In the genomic region with DNA sequence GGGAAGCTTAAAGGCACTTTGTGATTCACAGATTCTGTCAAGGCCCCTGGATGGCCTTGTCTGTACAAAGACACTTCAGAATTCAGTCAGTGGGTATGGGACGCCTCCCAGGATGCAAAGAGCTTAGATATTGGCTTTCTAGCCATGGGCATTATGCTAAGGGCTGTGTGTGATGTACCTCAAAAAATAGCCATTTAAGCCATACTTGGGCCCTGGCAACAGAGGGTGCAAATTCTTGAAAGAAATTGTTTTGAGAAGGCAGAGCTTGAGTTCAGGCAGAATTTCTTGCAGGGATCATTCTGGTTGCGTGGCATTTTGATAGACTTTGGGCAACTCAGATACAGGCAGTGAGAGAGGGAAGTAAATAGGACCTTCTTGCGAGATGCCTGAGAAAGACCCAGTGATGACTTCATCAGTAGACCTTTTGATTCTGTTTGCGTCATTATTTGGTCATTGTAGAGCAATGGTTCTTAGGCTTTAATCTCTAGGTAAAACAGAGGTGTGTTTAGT, we compare ENCODE assay signal across 10 cellular contexts. TPM values are rescaled to one million over a fixed set of nuclear protein-coding genes. Genes with fewer than 3 reads are reported as not detected.
DNase-seq lines count a peak whose midpoint lies in the region; ATAC-seq and TF ChIP-seq lines count a peak whose summit lies in the region.
"Had no signal": no experiment of that assay in that cellular context is flagged by ENCODE, and none has a peak within 500 bp of the region (broad histone marks: within the 10 kb centered on the region; RNA-seq: fewer than 3 reads in every experiment).

No MANE protein-coding gene starts in this region.

- intact Hi-C loops in CD8-positive, alpha-beta T cell (cut with DNase I, micrococcal nuclease), result loop anchor here (2.0 to 10.0 kb wide), 3 partner anchors 89 to 465 kb away; partner anchors contain the start of genes THG1L (in 2 of the 2), ITK (in 1 of the 2) and MED7 (in 1 of the 2)
- intact Hi-C loops in posterior vena cava (cut with DNase I), result no loop called here

- no peaks in the 10 kb centered on the region for H3K9me2 ChIP-seq in Karpas-422 (replicated peaks; ENCODE audit: insufficient read depth, low read length)

- POLR2A ChIA-PET in CD8-positive, alpha-beta T cell (lab: Charles Lee), result interaction anchor here (1.5 to 5.8 kb wide), 2 partner anchors 14 to 127 kb away, joined by 4 to 44 read pairs; partner anchors contain the start of gene MED7

- peak overlapping the region; percentile 94 for H3K4me2 ChIP-seq in Karpas-422 (ENCODE audit: low read depth, low read length, poor library complexity, severe bottlenecking)

- peaks cover 82% of the 10 kb centered on the region for H3K4me1 ChIP-seq in CD8-positive, alpha-beta T cell (ENCODE audit: insufficient read depth, low read length)
- H3K4me1 ChIP-seq in Karpas-422 (ENCODE audit: low read length) (peaks cover 76% of the 10 kb centered on the region), tibial nerve (peaks cover 0 to 28% (median 16%) of the 10 kb centered on the region in 4 donors)

- H3K4me1 Mint-ChIP-seq in CD8-positive, alpha-beta T cell (ENCODE audit: low read depth), result peaks cover 82% of the 10 kb centered on the region
- H3K4me1 Mint-ChIP-seq in activated naive CD8-positive, alpha-beta T cell treated with anti-CD3 and anti-CD28 coated beads for 36 hours, result peaks cover 77% of the 10 kb centered on the region
- peaks cover 78 to 89% of the 10 kb centered on the region in 2 donors for H3K4me1 Mint-ChIP-seq in natural killer cell treated with Interleukin-12 subunit alpha and Interleukin-12 subunit beta and Interleukin-15 and Interleukin-18, amount 100 ng/mL, for 72 hours (ENCODE audit: low read depth in 2 of 2)

- H3K9ac ChIP-seq in Karpas-422 (ENCODE audit: low read length), result peak overlapping the region; percentile 83

- peaks cover 3% of the 10 kb centered on the region; the same call in 1 of the 2 replicates for H4K20me1 ChIP-seq in Karpas-422 (ENCODE audit: insufficient read depth, low read depth, low read length)

- no peaks in the 10 kb centered on the region for H3K9me3 ChIP-seq in CD8-positive, alpha-beta T cell (ENCODE audit: low read length)
- H3K9me3 ChIP-seq in Karpas-422 (ENCODE audit: low read length), result no peaks in the 10 kb centered on the region
- no peaks in the 10 kb centered on the region for H3K9me3 ChIP-seq in tibial nerve
- H3K9me3 ChIP-seq: body of pancreas, esophagus muscularis mucosa had no signal

- TF ChIP-seq CTCF in CD8-positive, alpha-beta T cell (IDR thresholded peaks at IDR 0.05), result no peak
- no peak for TF ChIP-seq CTCF in tibial nerve (IDR thresholded peaks at IDR 0.05)

- H3K36me3 Mint-ChIP-seq in CD8-positive, alpha-beta T cell, result peaks cover 34% of the 10 kb centered on the region
- H3K36me3 Mint-ChIP-seq in activated naive CD8-positive, alpha-beta T cell treated with anti-CD3 and anti-CD28 coated beads for 36 hours, result peaks cover 68% of the 10 kb centered on the region
- peaks cover 15% of the 10 kb centered on the region for H3K36me3 Mint-ChIP-seq in natural killer cell treated with Interleukin-12 subunit alpha and Interleukin-12 subunit beta and Interleukin-15 and Interleukin-18, amount 100 ng/mL, for 72 hours

- H3K27ac Mint-ChIP-seq in CD8-positive, alpha-beta T cell, result peak overlapping the region; percentile 98
- H3K27ac Mint-ChIP-seq in activated naive CD8-positive, alpha-beta T cell treated with anti-CD3 and anti-CD28 coated beads for 36 hours, result peak overlapping the region; percentile 100
- peak overlapping the region; percentile 95 to 100 for H3K27ac Mint-ChIP-seq in natural killer cell treated with Interleukin-12 subunit alpha and Interleukin-12 subunit beta and Interleukin-15 and Interleukin-18, amount 100 ng/mL, for 72 hours

- H3K9me3 Mint-ChIP-seq in CD8-positive, alpha-beta T cell, result no peaks in the 10 kb centered on the region
- no peaks in the 10 kb centered on the region for H3K9me3 Mint-ChIP-seq in activated naive CD8-positive, alpha-beta T cell treated with anti-CD3 and anti-CD28 coated beads for 36 hours
- H3K9me3 Mint-ChIP-seq in natural killer cell treated with Interleukin-12 subunit alpha and Interleukin-12 subunit beta and Interleukin-15 and Interleukin-18, amount 100 ng/mL, for 72 hours, result no peaks in the 10 kb centered on the region

- no peak for ATAC-seq in CD8-positive, alpha-beta T cell
- no peak for ATAC-seq in natural killer cell treated with Interleukin-12 subunit alpha and Interleukin-12 subunit beta and Interleukin-15 and Interleukin-18, amount 100 ng/mL, for 72 hours
- ATAC-seq: body of pancreas had no signal

- TF ChIP-seq POLR2A in tibial nerve (IDR thresholded peaks at IDR 0.05), result no peak

- CTCF ChIA-PET in CD8-positive, alpha-beta T cell (lab: Charles Lee), result interaction anchor here (1.1 to 1.7 kb wide), 2 partner anchors 17 to 18 kb away, joined by 3 to 4 read pairs; no protein-coding TSS in a partner anchor

- H3K4me3 ChIP-seq in CD8-positive, alpha-beta T cell (ENCODE audit: low read depth, low read length), result peak overlapping the region; percentile 39
- peak overlapping the region; percentile 84 for H3K4me3 ChIP-seq in Karpas-422 (ENCODE audit: low read length)
- no peak overlapping the region for H3K4me3 ChIP-seq in tibial nerve
- H3K4me3 ChIP-seq: body of pancreas, esophagus muscularis mucosa had no signal

- H3K36me3 ChIP-seq in CD8-positive, alpha-beta T cell (ENCODE audit: insufficient read depth, low read length), result no peaks in the 10 kb centered on the region
- peaks cover 18% of the 10 kb centered on the region for H3K36me3 ChIP-seq in Karpas-422 (ENCODE audit: insufficient read depth, low read length)
- H3K36me3 ChIP-seq in tibial nerve, result no peaks in the 10 kb centered on the region
- H3K36me3 ChIP-seq: esophagus muscularis mucosa had no signal

- no peaks in the 10 kb centered on the region for H3K27me3 ChIP-seq in CD8-positive, alpha-beta T cell (ENCODE audit: insufficient read depth, low read length)
- H3K27me3 ChIP-seq in Karpas-422 (ENCODE audit: low read length) (no peaks in the 10 kb centered on the region), tibial nerve (no peaks in the 10 kb centered on the region)
- H3K27me3 ChIP-seq: body of pancreas had no signal

- no peak for TF ChIP-seq EP300 in tibial nerve (IDR thresholded peaks at IDR 0.05)

- H2AFZ ChIP-seq in Karpas-422 (ENCODE audit: low read length), result no peak overlapping the region

- peaks cover 85% of the 10 kb centered on the region for H3K79me2 ChIP-seq in Karpas-422 (ENCODE audit: low read length)

- no peak for DNase-seq in CD8-positive, alpha-beta T cell
- DNase-seq in Karpas-422 (no peak), tibial nerve (ENCODE audit: low spot score in 2 of 2) (no peak), posterior vena cava (ENCODE audit: low spot score) (no peak), NCI-H2227 (lab: John Stamatoyannopoulos, UW; ENCODE audit: unreplicated experiment) (no peak)
- no peak for DNase-seq in activated naive CD8-positive, alpha-beta T cell treated with anti-CD3 and anti-CD28 coated beads for 36 hours
- no peak for DNase-seq in natural killer cell treated with Interleukin-12 subunit alpha and Interleukin-12 subunit beta and Interleukin-15 and Interleukin-18, amount 100 ng/mL, for 72 hours (ENCODE audit: low spot score)
- DNase-seq: body of pancreas, SHP77 had no signal

- H3K27me3 Mint-ChIP-seq in CD8-positive, alpha-beta T cell (ENCODE audit: low read depth), result no peaks in the 10 kb centered on the region
- peaks cover 6% of the 10 kb centered on the region for H3K27me3 Mint-ChIP-seq in activated naive CD8-positive, alpha-beta T cell treated with anti-CD3 and anti-CD28 coated beads for 36 hours
- H3K27me3 Mint-ChIP-seq in natural killer cell treated with Interleukin-12 subunit alpha and Interleukin-12 subunit beta and Interleukin-15 and Interleukin-18, amount 100 ng/mL, for 72 hours, result no peaks in the 10 kb centered on the region

- H3K4me3 Mint-ChIP-seq in CD8-positive, alpha-beta T cell, result peak overlapping the region; percentile 95
- peak overlapping the region; percentile 83 for H3K4me3 Mint-ChIP-seq in activated naive CD8-positive, alpha-beta T cell treated with anti-CD3 and anti-CD28 coated beads for 36 hours
- peak overlapping the region; percentile 90 for H3K4me3 Mint-ChIP-seq in natural killer cell treated with Interleukin-12 subunit alpha and Interleukin-12 subunit beta and Interleukin-15 and Interleukin-18, amount 100 ng/mL, for 72 hours

- H3K27ac ChIP-seq in CD8-positive, alpha-beta T cell (ENCODE audit: low read depth, low read length), result peak overlapping the region; percentile 79
- H3K27ac ChIP-seq in Karpas-422 (ENCODE audit: low read length) (peak overlapping the region; percentile 98), tibial nerve (peak overlapping the region in 1 of 4 donors; percentile 8)
- H3K27ac ChIP-seq: body of pancreas, esophagus muscularis mucosa had no signal

- WGBS in tibial nerve, 2 donors, result 58 to 64% methylated on average over 4 of the region's 4 CpGs

RNA-seq across cellular contexts. Expression of gene CYFIP2, which starts 3.9 kb away (rescaled TPM):
- total RNA-seq in CD8-positive, alpha-beta T cell, result 100 to 1,000 TPM; 270 to 304 TPM
- 355 and 517 TPM in 2 replicates for total RNA-seq in Karpas-422 (2014; rRNA removed; shearing (Covaris generic); ENCODE audit: low replicate concordance)
- total RNA-seq in activated naive CD8-positive, alpha-beta T cell treated with anti-CD3 and anti-CD28 coated beads for 36 hours, result 100 to 1,000 TPM; 324 to 325 TPM
- total RNA-seq in natural killer cell treated with Interleukin-12 subunit alpha and Interleukin-12 subunit beta and Interleukin-15 and Interleukin-18, amount 100 ng/mL, for 72 hours, result 100 to 1,000 TPM; 282 to 424 TPM
- 10 to 100 TPM; 14.4 to 27.3 (median 18.0) TPM for total RNA-seq in tibial nerve
- 100 to 1,000 TPM in 1 of 2 donors, 10 to 100 TPM in 1; 96.6 to 109 TPM for total RNA-seq in posterior vena cava

Comparison
In these comparisons a context has a peak if more than half of its experiments do, and no peak if none do; other contexts are left out.
1. H3K4me3 ChIP-seq: peak in CD8-positive, alpha-beta T cell (single experiment) and Karpas-422 (single experiment); none in tibial nerve (0 of 4).
2. intact Hi-C loops: an anchor here in CD8-positive, alpha-beta T cell (2.0 to 10.0 kb wide); none called in posterior vena cava.
3. Peak in every context shown above with its lines, with median percentiles within 50 percentile points of each other: H3K27ac Mint-ChIP-seq and H3K4me3 Mint-ChIP-seq.